In genomic region chr1:205187420-205187819, GRCh38 we compare ENCODE assay signal across 21 cellular contexts.
"Had no signal": no experiment of that assay in that cellular context is flagged by ENCODE, and none has a peak within 500 bp of the region (broad histone marks: within the 10 kb centered on the region; RNA-seq: fewer than 3 reads in every experiment).

No MANE protein-coding gene starts in this region.

- H3K27me3 Mint-ChIP-seq: activated CD4-positive, alpha-beta T cell treated with anti-CD3 and anti-CD28 coated beads for 36 hours; naive thymus-derived CD4-positive, alpha-beta T cell had no signal

- H3K27me3 ChIP-seq: brain microvascular endothelial cell, colonic mucosa, gastrocnemius medialis, tibial artery had no signal

- H3K9me3 Mint-ChIP-seq: activated T-helper 2 cell treated with anti-CD3 and anti-CD28 coated beads, Interferon-gamma antibody, Interleukin-2, Interleukin-4, amounts not matched to agents 10 μg/mL and 5 μg/mL and 100 μg/mL, durations not matched to agents 14 hours and 24 hours and 36 hours; naive thymus-derived CD4-positive, alpha-beta T cell; T-helper 2 cell treated with Interferon-gamma antibody and Interleukin-4, amounts not matched to agents 5 μg/mL and 100 μg/mL, for 36 hours had no signal

- ATAC-seq: activated CD4-positive, alpha-beta T cell treated with anti-CD3 and anti-CD28 coated beads for 36 hours; gastrocnemius medialis; left ventricle myocardium superior; naive thymus-derived CD4-positive, alpha-beta T cell had no signal

- H3K4me3 ChIP-seq: colonic mucosa, gastrocnemius medialis, tibial artery had no signal

- H3K36me3 ChIP-seq: brain microvascular endothelial cell, colonic mucosa had no signal

- FAIRE-seq: TTC549 had no signal

- H3K9me3 ChIP-seq: colonic mucosa, gastrocnemius medialis, tibial artery had no signal

- DNase-seq: activated CD4-positive, alpha-beta T cell treated with anti-CD3 and anti-CD28 coated beads for 36 hours; activated CD4-positive, alpha-beta T cell treated with anti-CD3 and anti-CD28 coated beads, Interleukin-2, amount 50 U/mL, for 48 hours; activated naive CD4-positive, alpha-beta T cell treated with Interleukin-2 at 50 U/mL for 16 hours; activated T-cell treated with anti-CD3 and anti-CD28 coated beads for 4 hours; aorta; brain microvascular endothelial cell; central memory CD4-positive, alpha-beta T cell; colonic mucosa; effector CD4-positive, alpha-beta T cell; gastrocnemius medialis; head of caudate nucleus; left ventricle myocardium superior; naive thymus-derived CD4-positive, alpha-beta T cell; nucleus accumbens; posterior cingulate gyrus; stimulated activated naive CD4-positive, alpha-beta T cell; substantia nigra; tibial artery had no signal

- H3K27ac ChIP-seq: brain microvascular endothelial cell, colonic mucosa, gastrocnemius medialis, tibial artery had no signal

- H3K4me3 Mint-ChIP-seq: activated CD4-positive, alpha-beta T cell treated with anti-CD3 and anti-CD28 coated beads for 36 hours; naive thymus-derived CD4-positive, alpha-beta T cell; T-helper 2 cell treated with Interferon-gamma antibody and Interleukin-4, amounts not matched to agents 5 μg/mL and 100 μg/mL, for 36 hours had no signal
